In the genomic region with DNA sequence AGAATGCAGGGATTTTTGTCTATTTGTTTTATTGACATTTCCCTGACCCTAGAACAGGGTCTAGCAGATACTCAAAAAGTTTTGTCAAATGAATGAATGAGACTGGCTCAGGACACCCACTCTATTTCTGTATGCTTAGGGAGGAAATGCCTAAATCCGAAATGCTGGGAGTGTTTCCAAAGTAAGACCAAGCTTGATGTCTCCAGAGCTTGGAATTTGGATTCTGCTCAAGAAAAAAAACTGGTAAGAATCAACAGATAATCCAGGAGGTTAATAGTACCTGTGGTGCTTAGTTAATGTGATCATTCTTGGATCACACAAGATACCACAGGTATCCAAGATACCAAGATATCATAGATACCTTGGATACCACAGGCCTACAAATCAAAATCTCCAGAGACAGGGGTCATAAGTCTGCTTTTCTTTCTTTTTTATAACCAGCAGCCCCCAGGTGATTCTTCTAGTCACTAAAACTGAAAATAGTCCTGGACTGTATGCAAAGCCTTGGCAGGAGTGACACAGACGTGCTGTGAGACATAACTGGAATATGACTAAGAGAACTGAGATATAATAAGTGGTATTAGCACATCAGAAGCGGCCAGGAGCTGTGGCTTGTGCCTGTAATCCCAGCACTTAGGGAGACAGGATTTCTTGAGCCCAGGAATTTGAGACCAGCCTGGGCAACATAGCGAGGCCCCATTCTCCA, we compare ENCODE assay signal across 11 cellular contexts. TPM values are rescaled to one million over a fixed set of nuclear protein-coding genes. Genes with fewer than 3 reads are reported as not detected.
DNase-seq lines count a peak whose midpoint lies in the region; ATAC-seq and TF ChIP-seq lines count a peak whose summit lies in the region.
"Had no signal": no experiment of that assay in that cellular context is flagged by ENCODE, and none has a peak within 500 bp of the region (broad histone marks: within the 10 kb centered on the region; RNA-seq: fewer than 3 reads in every experiment).

No MANE protein-coding gene starts in this region.

- CTCF ChIA-PET in activated CD8-positive, alpha-beta memory T cell treated with anti-CD3 and anti-CD28 coated beads, Interleukin-2, amount 10 ng/mL, durations not matched to agents 7 days and 5 days (lab: Charles Lee), result no interaction called here
- CTCF ChIA-PET in OCI-LY7 (lab: Charles Lee; ENCODE audit: unreplicated experiment), result no interaction called here

- no peaks in the 10 kb centered on the region for H3K27me3 ChIP-seq in fibroblast of lung (ENCODE audit: control insufficient read depth, insufficient read depth, low read length)
- no peaks in the 10 kb centered on the region for H3K27me3 ChIP-seq in stomach smooth muscle (ENCODE audit: control insufficient read depth in 1 of 2, insufficient read depth in 2 of 2, low read length in 2 of 2)

- no peak overlapping the region for H2AFZ ChIP-seq in fibroblast of lung (ENCODE audit: low read length)
- no peak overlapping the region for H2AFZ ChIP-seq in OCI-LY7 (ENCODE audit: low read length)

- intact Hi-C loops in OCI-LY7 (cut with micrococcal nuclease; ENCODE audit: unreplicated experiment), result no loop called here

- peaks cover 11% of the 10 kb centered on the region for H3K27me3 Mint-ChIP-seq in activated CD8-positive, alpha-beta memory T cell treated with anti-CD3 and anti-CD28 coated beads, Interleukin-2, amount 10 ng/mL, durations not matched to agents 7 days and 5 days

- no peak overlapping the region for H3K4me2 ChIP-seq in fibroblast of lung (ENCODE audit: extremely low read depth, insufficient read depth, low read length)
- no peak overlapping the region for H3K4me2 ChIP-seq in OCI-LY7 (ENCODE audit: low read length)

- no peaks in the 10 kb centered on the region for H3K9me3 ChIP-seq in fibroblast of lung (ENCODE audit: control insufficient read depth, insufficient read depth, low read depth, low read length)
- no peaks in the 10 kb centered on the region for H3K9me3 ChIP-seq in stomach smooth muscle (ENCODE audit: control insufficient read depth in 2 of 2, low read length in 2 of 2)
- no peaks in the 10 kb centered on the region for H3K9me3 ChIP-seq in OCI-LY7 (ENCODE audit: low read length)
- H3K9me3 ChIP-seq: BLaER1 treated with 17β-estradiol and CSF1 and Interleukin-3, amounts not matched to agents 10 nM and 100 nM; prostate gland had no signal

- H3K9ac ChIP-seq in fibroblast of lung (ENCODE audit: insufficient read depth, low read length) (no peak overlapping the region), stomach smooth muscle (ENCODE audit: low read length in 2 of 2) (no peak overlapping the region)
- H3K9ac ChIP-seq: BLaER1 treated with 17β-estradiol and CSF1 and Interleukin-3, amounts not matched to agents 10 nM and 100 nM had no signal

- H3K4me1 Mint-ChIP-seq in activated CD8-positive, alpha-beta memory T cell treated with anti-CD3 and anti-CD28 coated beads, Interleukin-2, amount 10 ng/mL, durations not matched to agents 7 days and 5 days, result peaks cover 3% of the 10 kb centered on the region

- no peak for DNase-seq in activated CD8-positive, alpha-beta memory T cell treated with anti-CD3 and anti-CD28 coated beads, Interleukin-2, amount 10 ng/mL, durations not matched to agents 7 days and 5 days
- DNase-seq in activated CD8-positive, alpha-beta memory T cell treated with anti-CD3 and anti-CD28 coated beads, Interleukin-2, amount 50 U/mL, for 4 hours, result no peak
- DNase-seq in HS-5 (ENCODE audit: low read depth) (peak; percentile 56), fibroblast of lung (ENCODE audit: low read depth in 2 of 2) (peak; percentile 65 to 91), OCI-LY7 (ENCODE audit: low spot score) (no peak), NCI-H146 (lab: John Stamatoyannopoulos, UW) (no peak), DMS79 (lab: John Stamatoyannopoulos, UW) (no peak)
- DNase-seq: effector memory CD8-positive, alpha-beta T cell had no signal

- POLR2A ChIA-PET in OCI-LY7 (lab: Charles Lee), result no interaction called here

- H3K36me3 ChIP-seq in fibroblast of lung (ENCODE audit: control insufficient read depth, insufficient read depth, low read length) (no peaks in the 10 kb centered on the region), stomach smooth muscle (ENCODE audit: control insufficient read depth in 2 of 2, insufficient read depth in 2 of 2, low read length in 2 of 2) (no peaks in the 10 kb centered on the region), OCI-LY7 (ENCODE audit: insufficient read depth, low read length) (no peaks in the 10 kb centered on the region)
- H3K36me3 ChIP-seq: BLaER1 treated with 17β-estradiol and CSF1 and Interleukin-3, amounts not matched to agents 10 nM and 100 nM; prostate gland had no signal

- H3K79me2 ChIP-seq in fibroblast of lung (ENCODE audit: control insufficient read depth, insufficient read depth, low read length) (no peaks in the 10 kb centered on the region), OCI-LY7 (ENCODE audit: insufficient read depth, low read depth, low read length) (no peaks in the 10 kb centered on the region)

- ATAC-seq in activated CD8-positive, alpha-beta memory T cell treated with anti-CD3 and anti-CD28 coated beads, Interleukin-2, amount 10 ng/mL, durations not matched to agents 7 days and 5 days, result peak; percentile 30
- ATAC-seq: effector memory CD8-positive, alpha-beta T cell had no signal

- H3K27ac ChIP-seq in fibroblast of lung (ENCODE audit: insufficient read depth, low read length) (no peak overlapping the region), stomach smooth muscle (ENCODE audit: low read length) (peak overlapping the region; percentile 31), OCI-LY7 (ENCODE audit: low read depth, low read length, poor library complexity, severe bottlenecking) (no peak overlapping the region)
- H3K27ac ChIP-seq: prostate gland had no signal

- H3K4me1 ChIP-seq in fibroblast of lung (ENCODE audit: control insufficient read depth, extremely low read depth, insufficient read depth, low read length) (peaks cover 2% of the 10 kb centered on the region), stomach smooth muscle (ENCODE audit: control insufficient read depth, insufficient read depth, low read length) (peaks cover 6% of the 10 kb centered on the region), OCI-LY7 (ENCODE audit: insufficient read depth, low read length, poor library complexity, severe bottlenecking) (no peaks in the 10 kb centered on the region)
- H3K4me1 ChIP-seq: prostate gland had no signal

- no peak for TF ChIP-seq CTCF in fibroblast of lung (conservative IDR thresholded peaks at IDR 0.05 in 1 of 2, IDR thresholded peaks at IDR 0.05 in 1 of 2; ENCODE audit: low read depth in 1 of 2, low read length in 2 of 2)
- no peak for TF ChIP-seq CTCF in OCI-LY7 (conservative IDR thresholded peaks at IDR 0.05; ENCODE audit: low read length)

- BruUV-seq in OCI-LY7 (replicated peaks; lab: Mats Ljungman, UMichigan), result no TSS peak

- H3K27ac Mint-ChIP-seq in activated CD8-positive, alpha-beta memory T cell treated with anti-CD3 and anti-CD28 coated beads, Interleukin-2, amount 10 ng/mL, durations not matched to agents 7 days and 5 days, result no peak overlapping the region
- H3K27ac Mint-ChIP-seq: effector memory CD8-positive, alpha-beta T cell had no signal

- H3K4me3 ChIP-seq in fibroblast of lung (replicated peaks in 1 of 4; ENCODE audit: control extremely low read depth in 1 of 4, insufficient read depth in 1 of 4, low read depth in 3 of 4, low read length in 4 of 4), result no peak overlapping the region
- H3K4me3 ChIP-seq in stomach smooth muscle (ENCODE audit: low read length in 2 of 2), result no peak overlapping the region
- no peak overlapping the region for H3K4me3 ChIP-seq in OCI-LY7 (ENCODE audit: low read depth, low read length, poor library complexity, severe bottlenecking)
- H3K4me3 ChIP-seq: BLaER1 treated with 17β-estradiol and CSF1 and Interleukin-3, amounts not matched to agents 10 nM and 100 nM; prostate gland had no signal

- no peak overlapping the region for H3K4me3 Mint-ChIP-seq in activated CD8-positive, alpha-beta memory T cell treated with anti-CD3 and anti-CD28 coated beads, Interleukin-2, amount 10 ng/mL, durations not matched to agents 7 days and 5 days
- H3K4me3 Mint-ChIP-seq: effector memory CD8-positive, alpha-beta T cell had no signal

- H3K9me3 Mint-ChIP-seq in activated CD8-positive, alpha-beta memory T cell treated with anti-CD3 and anti-CD28 coated beads, Interleukin-2, amount 10 ng/mL, durations not matched to agents 7 days and 5 days (ENCODE audit: low read depth), result no peaks in the 10 kb centered on the region
- H3K9me3 Mint-ChIP-seq: effector memory CD8-positive, alpha-beta T cell had no signal

- no peaks in the 10 kb centered on the region for H3K9me2 ChIP-seq in OCI-LY7 (ENCODE audit: insufficient read depth, low read length)

- H4K20me1 ChIP-seq in fibroblast of lung (ENCODE audit: control insufficient read depth, extremely low read depth, insufficient read depth, low read length) (no peaks in the 10 kb centered on the region), OCI-LY7 (ENCODE audit: insufficient read depth, low read length) (no peaks in the 10 kb centered on the region)
- H4K20me1 ChIP-seq: BLaER1 treated with 17β-estradiol and CSF1 and Interleukin-3, amounts not matched to agents 10 nM and 100 nM had no signal

- no peaks in the 10 kb centered on the region for H3K36me3 Mint-ChIP-seq in activated CD8-positive, alpha-beta memory T cell treated with anti-CD3 and anti-CD28 coated beads, Interleukin-2, amount 10 ng/mL, durations not matched to agents 7 days and 5 days

RNA-seq across cellular contexts. Expression of a gene that starts 39.9 kb away (rescaled TPM):
- 100 to 1,000 TPM in 1 of 2 experiments, 10 to 100 TPM in 1; 95.7 to 105 TPM for total RNA-seq in activated CD8-positive, alpha-beta memory T cell treated with anti-CD3 and anti-CD28 coated beads, Interleukin-2, amount 10 ng/mL, durations not matched to agents 7 days and 5 days
- total RNA-seq in fibroblast of lung (124 and 125 TPM in 2 replicates), OCI-LY7 (2022) (115 and 127 TPM in 2 replicates)
- polyA plus RNA-seq in fibroblast of lung, result 52.2 and 64.1 TPM in 2 replicates
- polyA plus RNA-seq in fibroblast of lung (2012), result 33.3 and 34.4 TPM in 2 replicates
- 36.7 and 44.8 TPM in 2 replicates for polyA minus RNA-seq in fibroblast of lung (ENCODE audit: low replicate concordance)
- 129 and 150 TPM in 2 replicates for total RNA-seq in OCI-LY7 (2014; rRNA removed; shearing (Covaris generic))

Comparison
In these comparisons a context has a peak if more than half of its experiments do, and no peak if none do; other contexts are left out.
1. DNase-seq: peak in HS-5 (single experiment) and fibroblast of lung (2 of 2); none in activated CD8-positive, alpha-beta memory T cell treated with anti-CD3 and anti-CD28 coated beads, Interleukin-2, amount 10 ng/mL, durations not matched to agents 7 days and 5 days (single experiment), activated CD8-positive, alpha-beta memory T cell treated with anti-CD3 and anti-CD28 coated beads, Interleukin-2, amount 50 U/mL, for 4 hours (single experiment), OCI-LY7 (single experiment), NCI-H146 (single experiment) and DMS79 (single experiment).